ENCODE assay signal across 31 cellular contexts in genomic region chr1:45789601-45790000, GRCh38.
"Had no signal": no experiment of that assay in that cellular context is flagged by ENCODE, and none has a peak within 500 bp of the region (broad histone marks: within the 10 kb centered on the region; RNA-seq: fewer than 3 reads in every experiment).

No MANE protein-coding gene starts in this region.

- DNase-seq: naive thymus-derived CD8-positive, alpha-beta T cell; nephron progenitor cell; nucleus accumbens; pancreas; retina; spleen; stimulated activated CD4-positive, alpha-beta T cell treated with anti-CD3 and anti-CD28 coated beads, Interleukin-12 subunit alpha, Interleukin-12 subunit beta, amount 100 ng/mL, for 4 hours; stimulated activated CD4-positive, alpha-beta T cell treated with anti-CD3 and anti-CD28 coated beads, Interleukin-1b, Interleukin-23, amount 100 ng/mL, for 48 hours; stimulated activated CD4-positive, alpha-beta T cell treated with anti-CD3 and anti-CD28 coated beads, Interleukin-4, amount 100 ng/mL, for 1 hour; stimulated activated CD4-positive, alpha-beta T cell treated with anti-CD3 and anti-CD28 coated beads, Interleukin-4, amount 100 ng/mL, for 4 hours; stimulated activated CD8-positive, alpha-beta memory T cell treated with anti-CD3 and anti-CD28 coated beads, Interleukin-4, amount 100 ng/mL, for 48 hours; stimulated activated naive CD4-positive, alpha-beta T cell; stimulated activated naive CD8-positive, alpha-beta T cell treated with anti-CD3 and anti-CD28 coated beads, Interleukin-15, amount 100 ng/mL, for 72 hours; stimulated activated naive CD8-positive, alpha-beta T cell treated with anti-CD3 and anti-CD28 coated beads, Interleukin-15, Interleukin-2, amounts not matched to agents 100 U/mL and 50 U/mL, for 24 hours; substantia nigra; testis; tibial artery; transverse colon; upper lobe of right lung; uterus had no signal

- H3K27ac Mint-ChIP-seq: naive thymus-derived CD8-positive, alpha-beta T cell; natural killer cell treated with Interleukin-12 subunit alpha and Interleukin-12 subunit beta and Interleukin-15 and Interleukin-18, amount 100 ng/mL, for 72 hours; nephron progenitor cell; stimulated activated memory B cell treated with anti-CD40 and anti-IgM and Interleukin-4, amounts not matched to agents 10 μg/mL and 1 μg/mL and 100 μg/mL, for 72 hours; stimulated activated naive CD8-positive, alpha-beta T cell treated with anti-CD3 and anti-CD28 coated beads, Interleukin-15, amount 100 ng/mL, for 72 hours; type B pancreatic cell had no signal

- H3K4me3 Mint-ChIP-seq: naive thymus-derived CD8-positive, alpha-beta T cell; natural killer cell treated with Interleukin-12 subunit alpha and Interleukin-12 subunit beta and Interleukin-15 and Interleukin-18, amount 100 ng/mL, for 72 hours; nephron progenitor cell; neural crest cell; stimulated activated memory B cell treated with anti-CD40 and anti-IgM and Interleukin-4, amounts not matched to agents 10 μg/mL and 1 μg/mL and 100 μg/mL, for 72 hours; stimulated activated naive CD8-positive, alpha-beta T cell treated with anti-CD3 and anti-CD28 coated beads, Interleukin-15, amount 100 ng/mL, for 72 hours; type B pancreatic cell had no signal

- H3K36me3 ChIP-seq: neutrophil, pancreas, prostate gland, right atrium auricular region, spleen, suprapubic skin, tibial artery, transverse colon, upper lobe of right lung, uterus had no signal

- H3K4me1 ChIP-seq: pancreas, prostate gland, right atrium auricular region, suprapubic skin, testis, tibial artery, transverse colon, upper lobe of right lung, uterus had no signal

- H3K4me3 ChIP-seq: pancreas, prostate gland, right atrium auricular region, skin epidermis, smooth muscle cell, spleen, suprapubic skin, testis, tibial artery, transverse colon, upper lobe of right lung, uterus had no signal

- H3K36me3 Mint-ChIP-seq: naive thymus-derived CD8-positive, alpha-beta T cell; natural killer cell treated with Interleukin-12 subunit alpha and Interleukin-12 subunit beta and Interleukin-15 and Interleukin-18, amount 100 ng/mL, for 72 hours; stimulated activated memory B cell treated with anti-CD40 and anti-IgM and Interleukin-4, amounts not matched to agents 10 μg/mL and 1 μg/mL and 100 μg/mL, for 72 hours; type B pancreatic cell had no signal

- H3K27ac ChIP-seq: neutrophil, pancreas, prostate gland, right atrium auricular region, skin epidermis, spleen, suprapubic skin, testis, tibial artery, transverse colon, upper lobe of right lung, uterus had no signal

- H3K4me1 Mint-ChIP-seq: neural crest cell had no signal

- ATAC-seq: naive thymus-derived CD8-positive, alpha-beta T cell; natural killer cell treated with Interleukin-12 subunit alpha and Interleukin-12 subunit beta and Interleukin-15 and Interleukin-18, amount 100 ng/mL, for 72 hours; pancreas; sciatic nerve; stimulated activated memory B cell treated with anti-CD40 and anti-IgM and Interleukin-4, amounts not matched to agents 10 μg/mL and 1 μg/mL and 100 μg/mL, for 72 hours; stimulated activated naive CD8-positive, alpha-beta T cell treated with anti-CD3 and anti-CD28 coated beads, Interleukin-15, amount 100 ng/mL, for 72 hours; stimulated activated naive CD8-positive, alpha-beta T cell treated with anti-CD3 and anti-CD28 coated beads, Interleukin-15, Interleukin-2, amounts not matched to agents 100 U/mL and 50 U/mL, for 24 hours; upper lobe of right lung had no signal

- H3K4me2 ChIP-seq: smooth muscle cell had no signal

- H3K9me3 ChIP-seq: neutrophil, pancreas, prostate gland, right atrium auricular region, spleen, suprapubic skin, testis, tibial artery, transverse colon, upper lobe of right lung, uterus had no signal

- FAIRE-seq: pancreas had no signal

- H3K27me3 ChIP-seq: pancreas, right atrium auricular region, suprapubic skin, testis, tibial artery, upper lobe of right lung, uterus had no signal

- H3K9me3 Mint-ChIP-seq: naive thymus-derived CD8-positive, alpha-beta T cell; natural killer cell treated with Interleukin-12 subunit alpha and Interleukin-12 subunit beta and Interleukin-15 and Interleukin-18, amount 100 ng/mL, for 72 hours; nephron progenitor cell; neural crest cell; stimulated activated memory B cell treated with anti-CD40 and anti-IgM and Interleukin-4, amounts not matched to agents 10 μg/mL and 1 μg/mL and 100 μg/mL, for 72 hours; stimulated activated naive CD8-positive, alpha-beta T cell treated with anti-CD3 and anti-CD28 coated beads, Interleukin-15, amount 100 ng/mL, for 72 hours; type B pancreatic cell had no signal
